ENCODE assay signal across 25 cellular contexts in the genomic region with DNA sequence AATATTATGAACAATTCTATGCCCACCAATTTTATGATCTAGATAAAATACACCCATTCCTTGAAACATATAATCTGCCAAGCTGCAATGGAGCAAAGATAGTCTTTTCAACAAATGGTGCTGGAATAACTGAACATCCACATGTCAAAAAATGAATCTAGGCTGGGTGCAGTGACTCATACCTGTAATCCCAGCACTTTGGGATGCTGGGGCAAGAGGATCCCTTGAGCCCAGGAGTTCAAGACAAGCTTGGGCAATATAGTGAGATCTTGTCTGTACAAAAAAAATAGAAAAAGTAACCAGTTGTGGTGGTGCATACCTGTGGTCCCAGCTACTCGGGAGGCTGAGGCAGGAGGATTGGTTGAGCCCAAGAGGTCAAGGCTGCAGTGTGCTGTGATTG.
"Had no signal": no experiment of that assay in that cellular context is flagged by ENCODE, and none has a peak within 500 bp of the region (broad histone marks: within the 10 kb centered on the region; RNA-seq: fewer than 3 reads in every experiment).

No MANE protein-coding gene starts in this region.

- H3K27me3 ChIP-seq: colonic mucosa, esophagus squamous epithelium, gastrocnemius medialis, hepatocyte, neutrophil, pancreas, sigmoid colon, testis, tibial artery, upper lobe of left lung had no signal

- H3K9me3 ChIP-seq: colonic mucosa, esophagus squamous epithelium, gastrocnemius medialis, mucosa of descending colon, neutrophil, pancreas, sigmoid colon, testis, tibial artery, upper lobe of left lung had no signal

- H2AFZ ChIP-seq: hepatocyte had no signal

- H3K36me3 ChIP-seq: colonic mucosa, esophagus squamous epithelium, gastrocnemius medialis, neutrophil, pancreas, sigmoid colon, tibial artery, upper lobe of left lung had no signal

- FAIRE-seq: pancreas, urothelium cell line had no signal

- H3K4me3 ChIP-seq: colonic mucosa, esophagus squamous epithelium, gastrocnemius medialis, hepatocyte, lung, mucosa of descending colon, pancreas, sigmoid colon, testis, tibial artery, upper lobe of left lung had no signal

- H3K27ac ChIP-seq: colonic mucosa, esophagus squamous epithelium, gastrocnemius medialis, hepatocyte, neutrophil, pancreas, sigmoid colon, testis, tibial artery, upper lobe of left lung had no signal

- H3K4me1 ChIP-seq: colonic mucosa, esophagus squamous epithelium, gastrocnemius medialis, pancreas, sigmoid colon, testis, tibial artery, upper lobe of left lung had no signal

- ATAC-seq: gastrocnemius medialis; left lobe of liver; mucosa of descending colon; natural killer cell treated with Interleukin-12 subunit alpha and Interleukin-12 subunit beta and Interleukin-15 and Interleukin-18, amount 100 ng/mL, for 72 hours; pancreas; stimulated activated memory B cell treated with anti-CD40 and anti-IgM and Interleukin-4, amounts not matched to agents 10 μg/mL and 1 μg/mL and 100 μg/mL, for 72 hours; stimulated activated naive CD8-positive, alpha-beta T cell treated with anti-CD3 and anti-CD28 coated beads, Interleukin-15, Interleukin-2, amounts not matched to agents 100 U/mL and 50 U/mL, for 24 hours had no signal

- H3K79me2 ChIP-seq: hepatocyte had no signal

- DNase-seq: colonic mucosa; effector CD8-positive, alpha-beta T cell; endodermal cell; esophagus squamous epithelium; gastrocnemius medialis; head of caudate nucleus; kidney; mesenchymal stem cell; mucosa of descending colon; naive B cell; pancreas; sigmoid colon; stimulated activated CD4-positive, alpha-beta T cell treated with anti-CD3 and anti-CD28 coated beads, Interleukin-4, amount 100 ng/mL, for 4 hours; stimulated activated naive CD8-positive, alpha-beta T cell treated with anti-CD3 and anti-CD28 coated beads, Interleukin-15, Interleukin-2, amounts not matched to agents 100 U/mL and 50 U/mL, for 24 hours; substantia nigra; testis; upper lobe of left lung had no signal

- H3K4me2 ChIP-seq: hepatocyte had no signal
